In the genomic region with DNA sequence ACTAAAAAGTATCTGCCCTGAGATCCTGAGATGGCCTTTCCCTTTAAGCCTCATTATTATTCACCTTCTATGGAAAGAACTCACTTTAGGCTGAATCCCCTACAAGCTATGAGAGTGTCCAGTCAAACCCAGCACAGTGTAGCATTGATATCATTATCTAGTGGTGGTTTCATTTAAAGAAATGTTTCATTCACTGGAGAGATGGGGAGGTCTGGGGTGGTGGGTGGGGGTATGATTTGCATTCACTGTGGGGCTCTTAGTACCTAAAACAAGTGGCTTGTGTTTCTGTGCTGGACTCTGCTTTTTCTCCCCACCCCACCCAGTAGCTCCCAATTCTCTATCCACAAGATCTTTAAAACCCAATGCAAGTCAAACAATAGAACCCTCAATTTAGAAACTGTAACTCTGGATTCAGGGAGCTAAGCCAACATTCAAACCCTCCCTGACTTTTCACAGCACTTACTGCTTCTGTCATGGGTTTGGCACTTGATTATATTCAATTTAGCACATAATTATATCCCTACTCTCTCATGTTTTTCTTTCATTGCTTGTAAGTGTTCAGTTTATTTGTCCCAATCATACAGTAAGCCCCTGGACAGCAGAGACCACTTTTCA, we compare ENCODE assay signal across 2 cellular contexts.
TF ChIP-seq lines count a peak whose summit lies in the region.

No MANE protein-coding gene starts in this region.

TF ChIP-seq in SK-N-SH, 30 proteins besides CTCF, POLR2A, EP300 and RAD21:
- TF ChIP-seq PBX3 (IDR thresholded peaks at IDR 0.05): no peak
- no peak for TF ChIP-seq SMC3 (IDR thresholded peaks at IDR 0.05; ENCODE audit: low read depth, low read length)
- no peak for TF ChIP-seq TAF1 (IDR thresholded peaks at IDR 0.05; ENCODE audit: borderline replicate concordance, low read depth, low read length)
- no peak for TF ChIP-seq MEF2A (IDR thresholded peaks at IDR 0.05; ENCODE audit: borderline replicate concordance, low read depth)

TF ChIP-seq in SK-N-SH treated with all-trans-retinoic acid at 6 μM for 48 hours, 23 proteins besides CTCF, POLR2A, EP300 and RAD21 (continued from another document):
- TF ChIP-seq TSHZ2 (CRISPR knock-in tag; IDR thresholded peaks at IDR 0.05) (no peak), OSR1 (CRISPR knock-in tag; IDR thresholded peaks at IDR 0.05) (no peak), TOX (CRISPR knock-in tag; IDR thresholded peaks at IDR 0.05; ENCODE audit: borderline replicate concordance) (no peak), ZNF565 (CRISPR knock-in tag; conservative IDR thresholded peaks at IDR 0.05; ENCODE audit: low read depth) (no peak), SNAI2 (CRISPR knock-in tag; IDR thresholded peaks at IDR 0.05) (no peak), ZFP30 (CRISPR knock-in tag; IDR thresholded peaks at IDR 0.05) (no peak), CREB5 (CRISPR knock-in tag; IDR thresholded peaks at IDR 0.05; ENCODE audit: low read depth) (no peak), GLIS3 (CRISPR knock-in tag; IDR thresholded peaks at IDR 0.05) (no peak), ZFP3 (CRISPR knock-in tag; IDR thresholded peaks at IDR 0.05) (no peak), ZNF8 (CRISPR knock-in tag; IDR thresholded peaks at IDR 0.05) (no peak)
- TF ChIP-seq, protein P1, sequence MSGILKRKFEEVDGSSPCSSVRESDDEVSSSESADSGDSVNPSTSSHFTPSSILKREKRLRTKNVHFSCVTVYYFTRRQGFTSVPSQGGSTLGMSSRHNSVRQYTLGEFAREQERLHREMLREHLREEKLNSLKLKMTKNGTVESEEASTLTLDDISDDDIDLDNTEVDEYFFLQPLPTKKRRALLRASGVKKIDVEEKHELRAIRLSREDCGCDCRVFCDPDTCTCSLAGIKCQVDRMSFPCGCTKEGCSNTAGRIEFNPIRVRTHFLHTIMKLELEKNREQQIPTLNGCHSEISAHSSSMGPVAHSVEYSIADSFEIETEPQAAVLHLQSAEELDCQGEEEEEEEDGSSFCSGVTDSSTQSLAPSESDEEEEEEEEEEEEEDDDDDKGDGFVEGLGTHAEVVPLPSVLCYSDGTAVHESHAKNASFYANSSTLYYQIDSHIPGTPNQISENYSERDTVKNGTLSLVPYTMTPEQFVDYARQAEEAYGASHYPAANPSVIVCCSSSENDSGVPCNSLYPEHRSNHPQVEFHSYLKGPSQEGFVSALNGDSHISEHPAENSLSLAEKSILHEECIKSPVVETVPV (CRISPR knock-in tag; IDR thresholded peaks at IDR 0.05): no peak
- TF ChIP-seq, protein P2, sequence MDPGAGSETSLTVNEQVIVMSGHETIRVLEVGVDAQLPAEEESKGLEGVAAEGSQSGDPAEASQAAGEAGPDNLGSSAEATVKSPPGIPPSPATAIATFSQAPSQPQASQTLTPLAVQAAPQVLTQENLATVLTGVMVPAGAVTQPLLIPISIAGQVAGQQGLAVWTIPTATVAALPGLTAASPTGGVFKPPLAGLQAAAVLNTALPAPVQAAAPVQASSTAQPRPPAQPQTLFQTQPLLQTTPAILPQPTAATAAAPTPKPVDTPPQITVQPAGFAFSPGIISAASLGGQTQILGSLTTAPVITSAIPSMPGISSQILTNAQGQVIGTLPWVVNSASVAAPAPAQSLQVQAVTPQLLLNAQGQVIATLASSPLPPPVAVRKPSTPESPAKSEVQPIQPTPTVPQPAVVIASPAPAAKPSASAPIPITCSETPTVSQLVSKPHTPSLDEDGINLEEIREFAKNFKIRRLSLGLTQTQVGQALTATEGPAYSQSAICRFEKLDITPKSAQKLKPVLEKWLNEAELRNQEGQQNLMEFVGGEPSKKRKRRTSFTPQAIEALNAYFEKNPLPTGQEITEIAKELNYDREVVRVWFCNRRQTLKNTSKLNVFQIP (CRISPR knock-in tag; IDR thresholded peaks at IDR 0.05; ENCODE audit: borderline replicate concordance, low read depth): no peak
